In genomic region chr2:147846382-147847081, GRCh38 we compare ENCODE assay signal across 8 cellular contexts. TPM values are rescaled to one million over a fixed set of nuclear protein-coding genes. Genes with fewer than 3 reads are reported as not detected.
DNase-seq lines count a peak whose midpoint lies in the region; ATAC-seq and TF ChIP-seq lines count a peak whose summit lies in the region.

No MANE protein-coding gene starts in this region.

- no peak overlapping the region for H4K91ac ChIP-seq in trophoblast cell (ENCODE audit: low read depth, low read length)

- H3K79me2 ChIP-seq in OCI-LY7 (ENCODE audit: insufficient read depth, low read depth, low read length) (no peaks in the 10 kb centered on the region), trophoblast cell (ENCODE audit: control insufficient read depth, insufficient read depth, low read length, poor library complexity) (peaks cover 8% of the 10 kb centered on the region)

- no peak overlapping the region for H3K14ac ChIP-seq in trophoblast cell (ENCODE audit: low read length)

- H2BK120ac ChIP-seq in trophoblast cell (ENCODE audit: insufficient read depth, low read length, poor library complexity) = no peak overlapping the region

- H3K4me3 ChIP-seq in GM08714 (ENCODE audit: low read length) (peak overlapping the region; percentile 91; the same call in 1 of the 2 replicates), OCI-LY7 (ENCODE audit: low read depth, low read length, poor library complexity, severe bottlenecking) (peak overlapping the region; percentile 70), esophagus squamous epithelium (peak overlapping the region; percentile 73 to 92 (median 81)), trophoblast cell (ENCODE audit: low read depth, low read length) (no peak overlapping the region)

- 18% methylated on average over 5 of the region's 5 CpGs for WGBS in esophagus squamous epithelium, 2 donors
- WGBS in trophoblast cell (ENCODE audit: extremely low coverage, insufficient coverage, insufficient read length) = no CpG with 5 or more reads among the region's 5 CpGs

- H2AFZ ChIP-seq in OCI-LY7 (ENCODE audit: low read length) (no peak overlapping the region), trophoblast cell (ENCODE audit: insufficient read depth, low read length, poor library complexity) (no peak overlapping the region)

- no peaks in the 10 kb centered on the region; the same call in 1 of the 2 replicates for H4K20me1 ChIP-seq in OCI-LY7 (ENCODE audit: insufficient read depth, low read length)

- CTCF ChIA-PET in OCI-LY7 (lab: Charles Lee; ENCODE audit: unreplicated experiment) = no interaction called here

- peaks cover 11% of the 10 kb centered on the region for H3K4me1 ChIP-seq in OCI-LY7 (ENCODE audit: insufficient read depth, low read length, poor library complexity, severe bottlenecking)
- peaks cover 11 to 68% (median 13%) of the 10 kb centered on the region in 3 donors for H3K4me1 ChIP-seq in esophagus squamous epithelium
- H3K4me1 ChIP-seq in trophoblast cell (ENCODE audit: control insufficient read depth in 1 of 2, insufficient read depth in 2 of 2, low read length in 2 of 2) = peaks cover 0 to 2% of the 10 kb centered on the region in 2 experiments

- no peak overlapping the region for H3K23ac ChIP-seq in trophoblast cell (ENCODE audit: low read length)

- H3K27me3 ChIP-seq in esophagus squamous epithelium (no peaks in the 10 kb centered on the region), trophoblast cell (ENCODE audit: insufficient read depth, low read length) (no peaks in the 10 kb centered on the region)

- H3K9me2 ChIP-seq in OCI-LY7 (ENCODE audit: insufficient read depth, low read length) = no peaks in the 10 kb centered on the region

- no peak overlapping the region for H3K9ac ChIP-seq in trophoblast cell (ENCODE audit: low read length)

- H2BK12ac ChIP-seq in trophoblast cell (ENCODE audit: low read length) = no peak overlapping the region

- TF ChIP-seq CTCF in OCI-LY7 (conservative IDR thresholded peaks at IDR 0.05; ENCODE audit: low read length) (no peak), esophagus squamous epithelium (IDR thresholded peaks at IDR 0.05) (no peak)

- no peak overlapping the region for H4K12ac ChIP-seq in trophoblast cell (ENCODE audit: low read depth, low read length)

- H3K4me2 ChIP-seq in OCI-LY7 (ENCODE audit: low read length) (peak overlapping the region; percentile 94), trophoblast cell (ENCODE audit: low read length) (peak overlapping the region; percentile 55)

- BruUV-seq in OCI-LY7 (replicated peaks; lab: Mats Ljungman, UMichigan) = no TSS peak

- intact Hi-C loops in OCI-LY7 (cut with micrococcal nuclease; ENCODE audit: unreplicated experiment) (no loop called here), esophagus squamous epithelium (cut with DNase I) (no loop called here)

- H3K4ac ChIP-seq in trophoblast cell (ENCODE audit: low read depth, low read length) = peak overlapping the region; percentile 82

- no peak overlapping the region for H4K8ac ChIP-seq in trophoblast cell (ENCODE audit: low read depth, low read length)

- no peak overlapping the region for H2AK5ac ChIP-seq in trophoblast cell (ENCODE audit: low read length)

- H3K79me1 ChIP-seq in trophoblast cell (ENCODE audit: low read length) = peaks cover 12% of the 10 kb centered on the region

- H3K18ac ChIP-seq in trophoblast cell (ENCODE audit: low read length) = no peak overlapping the region

- H3K9me3 ChIP-seq in OCI-LY7 (ENCODE audit: low read length) = no peaks in the 10 kb centered on the region
- no peaks in the 10 kb centered on the region for H3K9me3 ChIP-seq in esophagus squamous epithelium
- H3K9me3 ChIP-seq in trophoblast cell (ENCODE audit: insufficient read depth, low read depth, low read length) = no peaks in the 10 kb centered on the region

- TF ChIP-seq POLR2A in esophagus squamous epithelium (IDR thresholded peaks at IDR 0.05) = no peak

- no peaks in the 10 kb centered on the region for H3K36me3 ChIP-seq in OCI-LY7 (ENCODE audit: insufficient read depth, low read length)
- H3K36me3 ChIP-seq in esophagus squamous epithelium = no peaks in the 10 kb centered on the region
- H3K36me3 ChIP-seq in trophoblast cell (ENCODE audit: control insufficient read depth in 1 of 2, insufficient read depth in 2 of 2, low read length in 2 of 2) = no peaks in the 10 kb centered on the region

- no peak overlapping the region for H2BK5ac ChIP-seq in trophoblast cell (ENCODE audit: low read depth, low read length, poor library complexity)

- no peak for ATAC-seq in HG02884 (IDR thresholded peaks at IDR 0.05; ENCODE audit: unreplicated experiment)
- no peak for ATAC-seq in esophagus mucosa

- DNase-seq in OCI-LY7 (ENCODE audit: low spot score) (no peak), esophagus squamous epithelium (lab: John Stamatoyannopoulos, UW) (no peak), trophoblast cell (no peak), UCSD-AML1 (lab: John Stamatoyannopoulos, UW; ENCODE audit: unreplicated experiment) (no peak), NCI-H446 treated with DMSO at 0.1 percent for 48 hours (lab: John Stamatoyannopoulos, UW) (no peak)

- POLR2A ChIA-PET in OCI-LY7 (lab: Charles Lee) = interaction anchor here (0.6 kb wide), 1 partner anchor 61 kb away, joined by 3 read pairs; no protein-coding TSS in a partner anchor

- H3K27ac ChIP-seq in OCI-LY7 (ENCODE audit: low read depth, low read length, poor library complexity, severe bottlenecking) (no peak overlapping the region), esophagus squamous epithelium (peak overlapping the region in 2 of 4 donors; percentile 96 to 98), trophoblast cell (ENCODE audit: low read depth, low read length) (no peak overlapping the region)

RNA-seq across cellular contexts. Expression of gene ACVR2A, which starts 1.7 kb away (rescaled TPM):
- 1.5 and 4.0 TPM in 2 replicates for total RNA-seq in OCI-LY7 (2014; rRNA removed; shearing (Covaris generic))
- total RNA-seq in OCI-LY7 (2022) (2.1 and 2.5 TPM in 2 replicates), esophagus squamous epithelium (10 to 100 TPM; 10.1 to 27.5 (median 15.1) TPM), esophagus mucosa (12.1 TPM)
- 13.6 and 14.8 TPM in 2 replicates for polyA plus RNA-seq in trophoblast cell (2013)
